22 cellular contexts compared by ENCODE assay signal in genomic region chr15:38810686-38811085, GRCh38.
A peak's percentile ranks its signal among the peaks of the same experiment; 100 is the strongest.
DNase-seq lines count a peak whose midpoint lies in the region; FAIRE-seq and TF ChIP-seq lines count a peak whose summit lies in the region.
"Had no signal": no experiment of that assay in that cellular context is flagged by ENCODE, and none has a peak within 500 bp of the region (broad histone marks: within the 10 kb centered on the region; RNA-seq: fewer than 3 reads in every experiment).

No MANE protein-coding gene starts in this region.

- no peaks in the 10 kb centered on the region for H3K36me3 ChIP-seq in osteoblast (ENCODE audit: insufficient read depth, low read length)
- H3K36me3 ChIP-seq in testis (ENCODE audit: low read depth, missing control alignments): no peaks in the 10 kb centered on the region
- H3K36me3 ChIP-seq: BLaER1, HAP-1 had no signal

- no peaks in the 10 kb centered on the region for H3K9me3 ChIP-seq in osteoblast (ENCODE audit: low read depth, low read length)
- H3K9me3 ChIP-seq in testis: no peaks in the 10 kb centered on the region
- H3K9me3 ChIP-seq: BLaER1, HAP-1 had no signal

- no peaks in the 10 kb centered on the region for H3K79me2 ChIP-seq in osteoblast (ENCODE audit: insufficient read depth, low read length)

- DNase-seq in EH (ENCODE audit: low read depth) (peak; percentile 12), M059J (ENCODE audit: low read depth) (peak; percentile 49), astrocyte of the hippocampus (ENCODE audit: low read depth, low spot score) (peak; percentile 67), osteoblast (ENCODE audit: insufficient read length, low spot score, missing footprints) (no peak), GM19239 (ENCODE audit: insufficient read length, low spot score) (no peak), testis (no peak), mucosa of gallbladder (ENCODE audit: low spot score) (no peak)
- DNase-seq: CD4-positive, CD25-positive, alpha-beta regulatory T cell; CD8-positive, alpha-beta T cell; DMS 273 treated with DMSO at 0.1 percent for 48 hours; DMS79; GF-D8; GOT3; HFFc6 had no signal

- WGBS in testis, 2 donors: 81 to 82% methylated on average over 2 of the region's 2 CpGs

- no peak overlapping the region for H3K4me3 ChIP-seq in osteoblast (ENCODE audit: insufficient read depth, low read length)
- no peak overlapping the region for H3K4me3 ChIP-seq in testis
- H3K4me3 ChIP-seq: BLaER1, HAP-1 had no signal

- H2AFZ ChIP-seq in osteoblast (ENCODE audit: low read length): peak overlapping the region; percentile 54

- FAIRE-seq in GM19239 (lab: Jason Lieb, UNC): no peak
- FAIRE-seq: A204.1, D721Med, GM12891, H54 had no signal

- no peak overlapping the region for H3K4me2 ChIP-seq in osteoblast (ENCODE audit: insufficient read depth, low read length)
- H3K4me2 ChIP-seq: BLaER1 had no signal

- no peaks in the 10 kb centered on the region for H3K27me3 ChIP-seq in osteoblast (ENCODE audit: insufficient read depth, low read length)
- H3K27me3 ChIP-seq in testis: no peaks in the 10 kb centered on the region
- H3K27me3 ChIP-seq: BLaER1 had no signal

- intact Hi-C loops in testis (cut with DNase I; ENCODE audit: low total_unique reads): no loop called here

- TF ChIP-seq POLR2A in testis (IDR thresholded peaks at IDR 0.05): no peak

- TF ChIP-seq CTCF in osteoblast (IDR thresholded peaks at IDR 0.05; ENCODE audit: extremely low read depth, low read depth, low read length): no peak
- TF ChIP-seq CTCF in testis (IDR thresholded peaks at IDR 0.05): no peak

- no peaks in the 10 kb centered on the region for H4K20me1 ChIP-seq in osteoblast (ENCODE audit: insufficient read depth, low read length)
- H4K20me1 ChIP-seq: BLaER1 had no signal

- no peak overlapping the region for H3K27ac ChIP-seq in osteoblast (ENCODE audit: low read depth, low read length)
- H3K27ac ChIP-seq in testis: no peak overlapping the region
- H3K27ac ChIP-seq: 22Rv1, BLaER1, C4-2B had no signal

- peaks cover 17% of the 10 kb centered on the region for H3K4me1 ChIP-seq in osteoblast (ENCODE audit: insufficient read depth, low read length)
- no peaks in the 10 kb centered on the region for H3K4me1 ChIP-seq in testis
- H3K4me1 ChIP-seq: BLaER1, HAP-1 had no signal

Comparison
In these comparisons a context has a peak if more than half of its experiments do, and no peak if none do; other contexts are left out.
1. DNase-seq: peak in EH (single experiment), M059J (single experiment) and astrocyte of the hippocampus (single experiment); none in osteoblast (single experiment), GM19239 (single experiment), testis (single experiment) and mucosa of gallbladder (single experiment).